Comparison of ENCODE assay signal across 10 cellular contexts in the genomic region with DNA sequence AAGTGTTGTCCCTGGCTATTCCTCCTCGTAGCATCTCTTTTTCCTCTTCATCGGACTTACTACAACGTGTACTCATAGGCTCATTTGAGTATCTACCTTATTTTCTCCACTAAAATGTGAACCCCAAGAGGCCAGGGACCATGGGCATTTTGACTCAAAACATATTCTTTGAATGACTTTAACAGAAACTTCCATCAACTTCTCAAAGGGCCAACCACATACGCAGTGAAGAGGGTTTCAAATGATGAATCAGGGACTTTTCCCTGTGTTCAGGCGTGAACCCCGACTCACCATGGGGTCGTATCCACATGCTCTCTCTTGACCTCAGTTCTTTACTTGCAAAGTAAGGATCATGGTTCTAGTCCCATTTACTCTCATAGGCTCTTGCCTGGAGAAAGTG. TPM values are rescaled to one million over a fixed set of nuclear protein-coding genes. Genes with fewer than 3 reads are reported as not detected.
DNase-seq lines count a peak whose midpoint lies in the region; ATAC-seq and TF ChIP-seq lines count a peak whose summit lies in the region.
"Had no signal": no experiment of that assay in that cellular context is flagged by ENCODE, and none has a peak within 500 bp of the region (broad histone marks: within the 10 kb centered on the region; RNA-seq: fewer than 3 reads in every experiment).

No MANE protein-coding gene starts in this region.

- no peak for TF ChIP-seq POLR2A in uterus (IDR thresholded peaks at IDR 0.05)

- H3K9me3 ChIP-seq in uterus = no peaks in the 10 kb centered on the region
- H3K9me3 ChIP-seq: esophagus muscularis mucosa, testis had no signal

- peaks cover 45% of the 10 kb centered on the region for H3K27me3 Mint-ChIP-seq in stimulated activated naive CD8-positive, alpha-beta T cell treated with anti-CD3 and anti-CD28 coated beads, Interleukin-15, amount 100 ng/mL, for 72 hours

- H3K27ac ChIP-seq in uterus = no peak overlapping the region
- H3K27ac ChIP-seq: esophagus muscularis mucosa, testis had no signal

- no peaks in the 10 kb centered on the region for H3K27me3 ChIP-seq in uterus
- H3K27me3 ChIP-seq: esophagus muscularis mucosa, testis had no signal

- H3K27ac Mint-ChIP-seq in activated naive CD4-positive, alpha-beta T cell treated with anti-CD3 and anti-CD28 coated beads, Interleukin-2, amount 50 U/mL, for 72 hours = peak overlapping the region; percentile 45
- peak overlapping the region in 1 of 2 donors; percentile 9 for H3K27ac Mint-ChIP-seq in stimulated activated naive CD8-positive, alpha-beta T cell treated with anti-CD3 and anti-CD28 coated beads, Interleukin-15, amount 100 ng/mL, for 72 hours

- H3K36me3 ChIP-seq in uterus = no peaks in the 10 kb centered on the region
- H3K36me3 ChIP-seq: esophagus muscularis mucosa had no signal

- peak in 1 of 2 donors; percentile 47 for DNase-seq in activated naive CD4-positive, alpha-beta T cell treated with anti-CD3 and anti-CD28 coated beads, Interleukin-2, amount 50 U/mL, for 72 hours (ENCODE audit: low spot score in 2 of 2)
- DNase-seq in activated naive CD4-positive, alpha-beta T cell treated with anti-CD3 and anti-CD28 coated beads, Interleukin-2, amount 50 U/mL, for 16 hours = no peak
- peak in 1 of 2 donors; percentile 71 for DNase-seq in stimulated activated naive CD8-positive, alpha-beta T cell treated with anti-CD3 and anti-CD28 coated beads, Interleukin-15, amount 100 ng/mL, for 72 hours
- DNase-seq in uterus (no peak), NCI-H2029 (lab: John Stamatoyannopoulos, UW) (no peak), DMS53 (lab: John Stamatoyannopoulos, UW) (no peak)
- DNase-seq: testis had no signal

- TF ChIP-seq CTCF in uterus (IDR thresholded peaks at IDR 0.05) = no peak

- peaks cover 0 to 6% of the 10 kb centered on the region in 2 donors for H3K36me3 Mint-ChIP-seq in activated naive CD4-positive, alpha-beta T cell treated with anti-CD3 and anti-CD28 coated beads, Interleukin-2, amount 50 U/mL, for 72 hours

- peaks cover 0 to 5% of the 10 kb centered on the region in 2 donors for H3K9me3 Mint-ChIP-seq in activated naive CD4-positive, alpha-beta T cell treated with anti-CD3 and anti-CD28 coated beads, Interleukin-2, amount 50 U/mL, for 72 hours
- H3K9me3 Mint-ChIP-seq in stimulated activated naive CD8-positive, alpha-beta T cell treated with anti-CD3 and anti-CD28 coated beads, Interleukin-15, amount 100 ng/mL, for 72 hours = no peaks in the 10 kb centered on the region

- no peaks in the 10 kb centered on the region for H3K4me1 ChIP-seq in uterus
- H3K4me1 ChIP-seq: esophagus muscularis mucosa, testis had no signal

- intact Hi-C loops in uterus (cut with DNase I; ENCODE audit: low total_unique reads) = no loop called here

- ATAC-seq in activated naive CD4-positive, alpha-beta T cell treated with anti-CD3 and anti-CD28 coated beads, Interleukin-2, amount 50 U/mL, for 72 hours = peak; percentile 88 to 89
- ATAC-seq in GM21423 (IDR thresholded peaks at IDR 0.05; ENCODE audit: unreplicated experiment) (peak; percentile 43), HG03432 (IDR thresholded peaks at IDR 0.05; ENCODE audit: unreplicated experiment) (peak; percentile 71)
- peak; percentile 88 for ATAC-seq in stimulated activated naive CD8-positive, alpha-beta T cell treated with anti-CD3 and anti-CD28 coated beads, Interleukin-15, amount 100 ng/mL, for 72 hours

- H3K4me1 Mint-ChIP-seq in stimulated activated naive CD8-positive, alpha-beta T cell treated with anti-CD3 and anti-CD28 coated beads, Interleukin-15, amount 100 ng/mL, for 72 hours = peaks cover 30% of the 10 kb centered on the region

- H3K4me3 ChIP-seq in uterus = no peak overlapping the region
- H3K4me3 ChIP-seq: esophagus muscularis mucosa, testis had no signal

- H3K4me3 Mint-ChIP-seq in stimulated activated naive CD8-positive, alpha-beta T cell treated with anti-CD3 and anti-CD28 coated beads, Interleukin-15, amount 100 ng/mL, for 72 hours = peak overlapping the region; percentile 65 to 66

RNA-seq across cellular contexts. Expression of gene GPR137B, which starts 20.2 kb away (rescaled TPM):
- 1 to 10 TPM; 3.8 to 6.8 TPM for total RNA-seq in activated naive CD4-positive, alpha-beta T cell treated with anti-CD3 and anti-CD28 coated beads, Interleukin-2, amount 50 U/mL, for 72 hours
- 10 to 100 TPM in 3 of 4 donors, under 1 TPM in 1; 0.29 to 15.1 (median 11.2) TPM for total RNA-seq in uterus

RNA-seq across cellular contexts. Expression of gene NID1, which starts 57.3 kb away (rescaled TPM):
- total RNA-seq in activated naive CD4-positive, alpha-beta T cell treated with anti-CD3 and anti-CD28 coated beads, Interleukin-2, amount 50 U/mL, for 72 hours = under 1 TPM in 1 of 2 donors, not detected in 1; 0.70 TPM
- 100 to 1,000 TPM in 3 of 4 donors, 10 to 100 TPM in 1; 70.7 to 252 (median 184) TPM for total RNA-seq in uterus

Comparison
In these comparisons a context has a peak if more than half of its experiments do, and no peak if none do; other contexts are left out.
1. RNA of gene NID1, which starts 57.3 kb away (total RNA-seq): 70.7 to 252 TPM in uterus; 0.70 TPM in activated naive CD4-positive, alpha-beta T cell treated with anti-CD3 and anti-CD28 coated beads, Interleukin-2, amount 50 U/mL, for 72 hours; every median in the first group is over 10 times any median in the second.
2. Peak in every context shown above with its lines, with median percentiles within 50 percentile points of each other: ATAC-seq.